In the genomic region with DNA sequence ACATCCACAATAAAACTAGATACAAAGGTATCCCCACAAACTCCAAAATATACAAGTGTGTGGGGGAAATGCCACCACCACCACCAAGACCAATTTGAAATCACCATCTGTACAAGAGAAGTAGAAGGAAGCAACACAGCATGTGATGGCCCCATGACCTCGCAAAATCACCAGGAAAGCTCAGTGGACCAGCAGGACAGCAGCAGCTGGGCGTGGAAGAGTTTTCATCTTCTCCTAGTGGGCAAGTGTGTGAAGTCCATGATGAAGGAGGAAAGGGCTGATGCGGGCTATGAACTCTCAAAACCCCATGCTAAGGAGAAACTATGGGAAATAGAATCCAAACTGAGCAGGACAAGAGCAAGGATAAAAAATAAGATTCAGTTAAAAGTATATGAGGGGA, we compare ENCODE assay signal across 16 cellular contexts. TPM values are rescaled to one million over a fixed set of nuclear protein-coding genes. Genes with fewer than 3 reads are reported as not detected.
DNase-seq lines count a peak whose midpoint lies in the region; ATAC-seq and TF ChIP-seq lines count a peak whose summit lies in the region.
"Had no signal": no experiment of that assay in that cellular context is flagged by ENCODE, and none has a peak within 500 bp of the region (broad histone marks: within the 10 kb centered on the region; RNA-seq: fewer than 3 reads in every experiment).

No MANE protein-coding gene starts in this region.

- H3K27ac Mint-ChIP-seq in activated CD4-positive, alpha-beta T cell treated with anti-CD3 and anti-CD28 coated beads for 36 hours = peak overlapping the region; percentile 78
- peak overlapping the region; percentile 59 for H3K27ac Mint-ChIP-seq in chondrocyte (ENCODE audit: unreplicated experiment)
- H3K27ac Mint-ChIP-seq: activated B cell treated with CpG ODN at 0.5 μM for 24 hours had no signal

- DNase-seq in activated CD4-positive, alpha-beta T cell treated with anti-CD3 and anti-CD28 coated beads for 36 hours = no peak
- DNase-seq in activated CD4-positive, alpha-beta T cell treated with anti-CD3 and anti-CD28 coated beads, Interleukin-2, amount 50 U/mL, for 48 hours = no peak
- DNase-seq in NCI-H69 (lab: John Stamatoyannopoulos, UW) (peak; percentile 19), chondrocyte (ENCODE audit: low spot score) (no peak), osteoblast (ENCODE audit: insufficient read length, low spot score, missing footprints) (no peak), CD1c-positive myeloid dendritic cell (ENCODE audit: extremely low spot score) (no peak), ecto neural progenitor cell (ENCODE audit: low spot score) (no peak)
- DNase-seq: activated B cell treated with CpG ODN at 0.5 μM for 24 hours; activated effector memory CD4-positive, alpha-beta T cell treated with anti-CD3 and anti-CD28 coated beads, Interleukin-2, amount 50 U/mL, for 16 hours; colonic mucosa; MG63; naive B cell; NCI-H524; SHP77 had no signal

- H3K4me3 Mint-ChIP-seq in activated CD4-positive, alpha-beta T cell treated with anti-CD3 and anti-CD28 coated beads for 36 hours = peak overlapping the region; percentile 26
- H3K4me3 Mint-ChIP-seq in chondrocyte (ENCODE audit: unreplicated experiment) = no peak overlapping the region
- H3K4me3 Mint-ChIP-seq: activated B cell treated with CpG ODN at 0.5 μM for 24 hours, naive B cell had no signal

- H3K36me3 Mint-ChIP-seq in activated CD4-positive, alpha-beta T cell treated with anti-CD3 and anti-CD28 coated beads for 36 hours (ENCODE audit: low read depth) = peaks cover 44% of the 10 kb centered on the region
- peaks cover 23% of the 10 kb centered on the region for H3K36me3 Mint-ChIP-seq in chondrocyte (ENCODE audit: low read depth)

- H3K27me3 Mint-ChIP-seq in activated CD4-positive, alpha-beta T cell treated with anti-CD3 and anti-CD28 coated beads for 36 hours = no peaks in the 10 kb centered on the region
- H3K27me3 Mint-ChIP-seq in chondrocyte (ENCODE audit: low read depth) = no peaks in the 10 kb centered on the region
- H3K27me3 Mint-ChIP-seq: activated B cell treated with CpG ODN at 0.5 μM for 24 hours, naive B cell had no signal

- TF ChIP-seq CTCF in chondrocyte (IDR thresholded peaks at IDR 0.05) = peak; percentile 25
- TF ChIP-seq CTCF in osteoblast (IDR thresholded peaks at IDR 0.05; ENCODE audit: extremely low read depth, low read depth, low read length) = peak; percentile 17

- H2AFZ ChIP-seq in osteoblast (ENCODE audit: low read length) = no peak overlapping the region

- intact Hi-C loops in activated CD4-positive, alpha-beta T cell treated with anti-CD3 and anti-CD28 coated beads for 36 hours (cut with DNase I, micrococcal nuclease) = no loop called here

- peaks cover 41% of the 10 kb centered on the region for H3K36me3 ChIP-seq in osteoblast (ENCODE audit: insufficient read depth, low read length)
- H3K36me3 ChIP-seq: colonic mucosa had no signal

- CTCF ChIA-PET in activated CD4-positive, alpha-beta T cell treated with anti-CD3 and anti-CD28 coated beads for 36 hours (lab: Charles Lee) = interaction anchor here (1.6 kb wide), 1 partner anchor 292 kb away, joined by 5 read pairs; no protein-coding TSS in a partner anchor

- peaks cover 74% of the 10 kb centered on the region for H3K79me2 ChIP-seq in osteoblast (ENCODE audit: insufficient read depth, low read length)

- peaks cover 35% of the 10 kb centered on the region for H3K4me1 Mint-ChIP-seq in activated CD4-positive, alpha-beta T cell treated with anti-CD3 and anti-CD28 coated beads for 36 hours
- peaks cover 19% of the 10 kb centered on the region for H3K4me1 Mint-ChIP-seq in chondrocyte (ENCODE audit: low read depth)
- H3K4me1 Mint-ChIP-seq: activated B cell treated with CpG ODN at 0.5 μM for 24 hours had no signal

- H3K27ac ChIP-seq in osteoblast (ENCODE audit: low read depth, low read length) = no peak overlapping the region
- H3K27ac ChIP-seq: colonic mucosa, skin epidermis had no signal

- POLR2A ChIA-PET in activated CD4-positive, alpha-beta T cell treated with anti-CD3 and anti-CD28 coated beads for 36 hours (lab: Charles Lee) = no interaction called here

- no peak overlapping the region for H3K4me2 ChIP-seq in osteoblast (ENCODE audit: insufficient read depth, low read length)

- H4K20me1 ChIP-seq in osteoblast (ENCODE audit: insufficient read depth, low read length) = peaks cover 19% of the 10 kb centered on the region

- H3K9me3 ChIP-seq in osteoblast (ENCODE audit: low read depth, low read length) = no peaks in the 10 kb centered on the region
- H3K9me3 ChIP-seq: colonic mucosa, MG63 had no signal

- H3K4me3 ChIP-seq in osteoblast (ENCODE audit: insufficient read depth, low read length) = no peak overlapping the region
- H3K4me3 ChIP-seq: colonic mucosa, MG63, skin epidermis had no signal

- H3K27me3 ChIP-seq in osteoblast (ENCODE audit: insufficient read depth, low read length) = no peaks in the 10 kb centered on the region
- H3K27me3 ChIP-seq: colonic mucosa, MG63 had no signal

- no peak for ATAC-seq in activated CD4-positive, alpha-beta T cell treated with anti-CD3 and anti-CD28 coated beads for 36 hours
- no peak for ATAC-seq in HG03280 (IDR thresholded peaks at IDR 0.05; ENCODE audit: unreplicated experiment)

- no peaks in the 10 kb centered on the region for H3K9me3 Mint-ChIP-seq in activated CD4-positive, alpha-beta T cell treated with anti-CD3 and anti-CD28 coated beads for 36 hours (ENCODE audit: low read depth)
- no peaks in the 10 kb centered on the region for H3K9me3 Mint-ChIP-seq in chondrocyte (ENCODE audit: low read depth)
- H3K9me3 Mint-ChIP-seq: activated B cell treated with CpG ODN at 0.5 μM for 24 hours, naive B cell had no signal

- peaks cover 15% of the 10 kb centered on the region for H3K4me1 ChIP-seq in osteoblast (ENCODE audit: insufficient read depth, low read length)
- H3K4me1 ChIP-seq: colonic mucosa had no signal

RNA-seq across cellular contexts. Expression of a gene that starts 58.1 kb away (rescaled TPM):
- 10 to 100 TPM; 54.2 to 58.3 TPM for total RNA-seq in activated CD4-positive, alpha-beta T cell treated with anti-CD3 and anti-CD28 coated beads for 36 hours
- total RNA-seq in chondrocyte (95.2 to 110 TPM (median 106 TPM) in 3 replicates), osteoblast (83.2 and 88.7 TPM in 2 replicates)
